ENCODE assay signal across 20 cellular contexts in the genomic region with DNA sequence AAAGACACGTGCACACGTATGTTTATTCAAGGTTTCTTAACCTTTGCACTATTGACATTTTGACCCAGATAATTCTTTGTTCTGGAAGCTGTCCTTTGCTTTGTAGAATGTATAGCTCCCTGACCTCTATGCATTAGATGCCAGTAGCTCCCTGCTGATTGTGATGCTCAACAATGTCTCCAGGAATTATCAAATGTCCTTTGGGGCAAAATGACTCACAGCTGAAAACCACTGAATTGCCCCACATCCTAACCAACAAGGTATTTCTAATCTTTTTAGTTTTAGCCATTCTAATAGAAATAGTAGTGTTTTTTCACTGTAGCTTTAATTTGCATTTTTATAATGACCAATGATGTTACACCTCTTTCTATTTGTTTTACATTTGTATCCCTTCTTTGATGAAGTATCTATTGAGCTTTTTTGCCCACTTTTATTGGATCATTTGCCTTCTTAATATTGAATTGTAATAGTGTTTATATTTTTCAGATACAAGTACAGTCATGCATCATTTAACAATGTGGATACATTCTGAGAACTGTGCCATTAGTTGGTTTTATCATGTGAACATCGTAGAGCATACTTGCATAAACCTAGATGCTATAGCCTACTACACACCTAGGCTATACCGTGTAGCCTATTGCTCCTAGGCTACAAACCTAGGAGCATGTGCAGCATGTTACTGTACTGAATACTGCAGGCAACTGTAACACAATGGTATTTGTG. TPM values are rescaled to one million over a fixed set of nuclear protein-coding genes. Genes with fewer than 3 reads are reported as not detected.
DNase-seq lines count a peak whose midpoint lies in the region; ATAC-seq and TF ChIP-seq lines count a peak whose summit lies in the region.
"Had no signal": no experiment of that assay in that cellular context is flagged by ENCODE, and none has a peak within 500 bp of the region (broad histone marks: within the 10 kb centered on the region; RNA-seq: fewer than 3 reads in every experiment).

No MANE protein-coding gene starts in this region.

- CTCF ChIA-PET in activated B cell treated with CpG ODN at 0.5 μM for 24 hours (lab: Charles Lee) = interaction anchor here (0.6 to 1.0 kb wide), 3 partner anchors 17 to 594 kb away, joined by 4 to 6 read pairs (median 4); partner anchors contain the start of gene SLC41A2

- H3K27ac Mint-ChIP-seq in activated B cell treated with CpG ODN at 0.5 μM for 24 hours = peak overlapping the region; percentile 72
- H3K27ac Mint-ChIP-seq in T-helper 17 cell = no peak overlapping the region
- H3K27ac Mint-ChIP-seq: activated CD4-positive, alpha-beta T cell treated with anti-CD3 and anti-CD28 coated beads, Interleukin-2, amount 10 ng/mL, durations not matched to agents 24 days and 14 days; GM23338; neural progenitor cell had no signal

- H3K27me3 Mint-ChIP-seq in activated B cell treated with CpG ODN at 0.5 μM for 24 hours (no peaks in the 10 kb centered on the region), T-helper 17 cell (no peaks in the 10 kb centered on the region)
- H3K27me3 Mint-ChIP-seq: IgD-negative memory B cell had no signal

- H3K9me3 ChIP-seq in T-helper 17 cell (ENCODE audit: control insufficient read depth, low read length, poor library complexity, severe bottlenecking) = no peaks in the 10 kb centered on the region
- H3K9me3 ChIP-seq: BLaER1, SJCRH30 had no signal

- POLR2A ChIA-PET in activated B cell treated with CpG ODN at 0.5 μM for 24 hours (lab: Charles Lee) = interaction anchor here (1.2 kb wide), 1 partner anchor 10 kb away, joined by 4 read pairs; the partner anchor contains the start of gene NOPCHAP1

- ATAC-seq in activated B cell treated with CpG ODN at 0.5 μM for 24 hours (ENCODE audit: low read depth) (no peak), HG03520 (IDR thresholded peaks at IDR 0.05; ENCODE audit: unreplicated experiment) (no peak), GM21723 (IDR thresholded peaks at IDR 0.05; ENCODE audit: unreplicated experiment) (no peak), T-helper 17 cell (no peak)
- ATAC-seq: GM23338, right cardiac atrium had no signal

- DNase-seq in EH (ENCODE audit: low read depth) = peak; percentile 78
- peak; percentile 67 for DNase-seq in LHCN-M2 (ENCODE audit: low read depth)
- no peak for DNase-seq in activated B cell treated with CpG ODN at 0.5 μM for 24 hours
- peak; percentile 37 for DNase-seq in glomerular visceral epithelial cell (ENCODE audit: extremely low spot score)
- no peak for DNase-seq in activated T-cell treated with anti-CD3 and anti-CD28 coated beads, Interleukin-2, amount 50 U/mL, for 48 hours
- DNase-seq in T-helper 17 cell = no peak
- DNase-seq: activated CD4-positive, alpha-beta T cell treated with anti-CD3 and anti-CD28 coated beads, Interleukin-2, amount 10 ng/mL, durations not matched to agents 24 days and 14 days; activated T-cell treated with anti-CD3 and anti-CD28 coated beads, Interleukin-2, amount 50 U/mL, for 1 hour; glutamatergic neuron; NCI-H1105; right cardiac atrium; SJCRH30; stimulated activated CD4-positive, alpha-beta T cell treated with anti-CD3 and anti-CD28 coated beads, Interleukin-2, amount 100 ng/mL, for 24 hours; T-helper 9 cell had no signal

- intact Hi-C loops in activated B cell treated with CpG ODN at 0.5 μM for 24 hours (cut with micrococcal nuclease) = no loop called here

- H3K4me1 Mint-ChIP-seq in activated B cell treated with CpG ODN at 0.5 μM for 24 hours (peaks cover 40% of the 10 kb centered on the region), T-helper 17 cell (no peaks in the 10 kb centered on the region)
- H3K4me1 Mint-ChIP-seq: GM23338, neural progenitor cell had no signal

- TF ChIP-seq CTCF in activated B cell treated with CpG ODN at 0.5 μM for 24 hours (IDR thresholded peaks at IDR 0.05) = no peak

- no peaks in the 10 kb centered on the region for H3K9me3 Mint-ChIP-seq in activated B cell treated with CpG ODN at 0.5 μM for 24 hours
- H3K9me3 Mint-ChIP-seq: activated CD4-positive, alpha-beta T cell treated with anti-CD3 and anti-CD28 coated beads, Interleukin-2, amount 10 ng/mL, durations not matched to agents 24 days and 14 days; GM23338; IgD-negative memory B cell had no signal

- H3K36me3 Mint-ChIP-seq in activated B cell treated with CpG ODN at 0.5 μM for 24 hours (ENCODE audit: low read depth) (no peaks in the 10 kb centered on the region), T-helper 17 cell (ENCODE audit: low read depth) (no peaks in the 10 kb centered on the region)
- H3K36me3 Mint-ChIP-seq: IgD-negative memory B cell, neural progenitor cell had no signal

- H3K4me3 Mint-ChIP-seq in activated B cell treated with CpG ODN at 0.5 μM for 24 hours (no peak overlapping the region), T-helper 17 cell (no peak overlapping the region)
- H3K4me3 Mint-ChIP-seq: activated CD4-positive, alpha-beta T cell treated with anti-CD3 and anti-CD28 coated beads, Interleukin-2, amount 10 ng/mL, durations not matched to agents 24 days and 14 days; GM23338; IgD-negative memory B cell; neural progenitor cell had no signal

RNA-seq across cellular contexts. Expression of gene NOPCHAP1, which starts 10.3 kb away (rescaled TPM):
- total RNA-seq in LHCN-M2 (2014; rRNA removed) (3.2 and 3.8 TPM in 2 replicates), activated B cell treated with CpG ODN at 0.5 μM for 24 hours (26.4 and 30.0 TPM in 2 replicates), T-helper 17 cell (1 to 10 TPM; 7.7 to 9.5 TPM)
- polyA plus RNA-seq in LHCN-M2 (2012) = 15.6 TPM

RNA-seq across cellular contexts. Expression of gene SLC41A2, which starts 17.7 kb away (rescaled TPM):
- total RNA-seq in LHCN-M2 (2014; rRNA removed) (2.2 and 2.4 TPM in 2 replicates), activated B cell treated with CpG ODN at 0.5 μM for 24 hours (11.1 and 12.6 TPM in 2 replicates), T-helper 17 cell (1 to 10 TPM; 2.9 TPM)
- polyA plus RNA-seq in LHCN-M2 (2012) = 1.3 TPM

Comparison
In these comparisons a context has a peak if more than half of its experiments do, and no peak if none do; other contexts are left out.
1. DNase-seq: peak in EH (single experiment), LHCN-M2 (single experiment) and glomerular visceral epithelial cell (single experiment); none in activated B cell treated with CpG ODN at 0.5 μM for 24 hours (single experiment), activated T-cell treated with anti-CD3 and anti-CD28 coated beads, Interleukin-2, amount 50 U/mL, for 48 hours (0 of 2) and T-helper 17 cell (0 of 3).